ENCODE assay signal across 39 cellular contexts in the genomic region with DNA sequence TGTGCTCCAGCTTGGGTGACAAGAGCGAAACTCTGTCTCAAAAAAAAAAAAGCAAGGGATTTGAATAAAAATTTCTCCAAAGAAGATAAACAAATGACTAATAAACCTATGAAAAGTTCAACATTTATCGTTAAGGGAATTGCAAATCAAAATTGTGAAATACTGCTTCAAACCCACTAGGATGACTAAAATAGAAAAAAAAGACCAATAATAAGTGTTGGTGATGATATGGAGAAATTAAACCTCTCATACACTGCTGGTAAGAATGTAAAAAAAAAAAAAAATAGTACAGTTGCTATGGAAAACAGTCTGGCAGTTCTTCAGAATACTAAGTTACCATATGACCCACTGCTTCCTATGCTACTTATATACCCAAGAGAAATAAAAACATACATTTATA. TPM values are rescaled to one million over a fixed set of nuclear protein-coding genes. Genes with fewer than 3 reads are reported as not detected.
"Had no signal": no experiment of that assay in that cellular context is flagged by ENCODE, and none has a peak within 500 bp of the region (broad histone marks: within the 10 kb centered on the region; RNA-seq: fewer than 3 reads in every experiment).

No MANE protein-coding gene starts in this region.

- H3K4me1 Mint-ChIP-seq: activated B cell treated with CpG ODN at 0.5 μM for 24 hours; activated CD8-positive, alpha-beta memory T cell treated with anti-CD3 and anti-CD28 coated beads, Interleukin-2, amount 10 ng/mL, durations not matched to agents 7 days and 5 days; activated naive CD4-positive, alpha-beta T cell treated with anti-CD3 and anti-CD28 coated beads, Interleukin-2, amount 10 ng/mL, durations not matched to agents 7 days and 5 days; activated naive CD8-positive, alpha-beta T cell treated with anti-CD3 and anti-CD28 coated beads, Interleukin-2, amount 10 ng/mL, durations not matched to agents 7 days and 5 days; brain; central memory CD8-positive, alpha-beta T cell had no signal

- ATAC-seq: activated CD4-positive, CD25-positive, alpha-beta regulatory T cell treated with anti-CD3 and anti-CD28 coated beads, Interleukin-2, amount 50 U/mL, for 24 hours; activated CD8-positive, alpha-beta memory T cell treated with anti-CD3 and anti-CD28 coated beads, Interleukin-2, amount 10 ng/mL, durations not matched to agents 7 days and 5 days; activated CD8-positive, alpha-beta T cell treated with anti-CD3 and anti-CD28 coated beads, Interleukin-2, amount 10 ng/mL, durations not matched to agents 7 days and 5 days; activated naive CD4-positive, alpha-beta T cell treated with anti-CD3 and anti-CD28 coated beads, Interleukin-2, amount 50 U/mL, for 72 hours; activated T-cell treated with anti-CD3 and anti-CD28 coated beads, Interleukin-2, amount 50 U/mL, for 72 hours; heart left ventricle; T-cell had no signal

- H3K9me3 Mint-ChIP-seq: activated T-cell treated with anti-CD3 and anti-CD28 coated beads, Interleukin-2, amount 50 U/mL, for 72 hours; central memory CD8-positive, alpha-beta T cell had no signal

- H3K27ac Mint-ChIP-seq: activated B cell treated with CpG ODN at 0.5 μM for 24 hours; activated CD8-positive, alpha-beta memory T cell treated with anti-CD3 and anti-CD28 coated beads, Interleukin-2, amount 10 ng/mL, durations not matched to agents 7 days and 5 days; activated CD8-positive, alpha-beta T cell treated with anti-CD3 and anti-CD28 coated beads, Interleukin-2, amount 10 ng/mL, durations not matched to agents 7 days and 5 days; activated naive CD4-positive, alpha-beta T cell treated with anti-CD3 and anti-CD28 coated beads, Interleukin-2, amount 10 ng/mL, durations not matched to agents 7 days and 5 days; activated naive CD4-positive, alpha-beta T cell treated with anti-CD3 and anti-CD28 coated beads, Interleukin-2, amount 50 U/mL, for 72 hours; activated naive CD8-positive, alpha-beta T cell treated with anti-CD3 and anti-CD28 coated beads, Interleukin-2, amount 10 ng/mL, durations not matched to agents 7 days and 5 days; activated T-cell treated with anti-CD3 and anti-CD28 coated beads, Interleukin-2, amount 50 U/mL, for 24 hours; brain; T-helper 1 cell treated with Interleukin-12 subunit alpha and Interleukin-12 subunit beta and Interleukin-4 antibody, amounts not matched to agents 30 μg/mL and 1 μg/mL, for 36 hours; T-helper 2 cell treated with Interferon-gamma antibody and Interleukin-4, amounts not matched to agents 5 μg/mL and 100 μg/mL, for 36 hours had no signal

- H3K27me3 ChIP-seq: ascending aorta, breast epithelium, cardiac muscle cell, esophagus squamous epithelium, heart left ventricle had no signal

- H3K4me3 ChIP-seq: ascending aorta, breast epithelium, cardiac muscle cell, coronary artery, esophagus squamous epithelium, heart left ventricle had no signal

- DNase-seq: activated B cell treated with CpG ODN at 0.5 μM for 24 hours; activated CD4-positive, alpha-beta T cell treated with anti-CD3 and anti-CD28 coated beads for 48 hours; activated CD4-positive, alpha-beta T cell treated with anti-CD3 and anti-CD28 coated beads, Interleukin-2, amount 50 U/mL, for 1 hour; activated CD4-positive, alpha-beta T cell treated with anti-CD3 and anti-CD28 coated beads, Interleukin-2, amount 50 U/mL, for 48 hours; activated CD8-positive, alpha-beta memory T cell treated with anti-CD3 and anti-CD28 coated beads, Interleukin-2, amount 10 ng/mL, durations not matched to agents 7 days and 5 days; activated CD8-positive, alpha-beta memory T cell treated with anti-CD3 and anti-CD28 coated beads, Interleukin-2, amount 50 U/mL, for 4 hours; activated CD8-positive, alpha-beta T cell treated with anti-CD3 and anti-CD28 coated beads, Interleukin-2, amount 10 ng/mL, durations not matched to agents 7 days and 5 days; activated gamma-delta T cell; activated naive CD4-positive, alpha-beta T cell; activated naive CD4-positive, alpha-beta T cell treated with anti-CD3 and anti-CD28 coated beads, Interleukin-2, amount 10 ng/mL, durations not matched to agents 7 days and 5 days; activated naive CD8-positive, alpha-beta T cell treated with anti-CD3 and anti-CD28 coated beads, Interleukin-2, amount 10 ng/mL, durations not matched to agents 7 days and 5 days; activated T-cell treated with anti-CD3 and anti-CD28 coated beads, Interleukin-2, amount 50 U/mL, for 24 hours; activated T-cell treated with anti-CD3 and anti-CD28 coated beads, Interleukin-2, amount 50 U/mL, for 72 hours; effector CD8-positive, alpha-beta T cell; esophagus squamous epithelium; foreskin fibroblast; glutamatergic neuron; heart left ventricle; SW 1271; T-cell; T1000; WERI-Rb-1 had no signal

- H3K27ac ChIP-seq: ascending aorta, breast epithelium, cardiac muscle cell, coronary artery, epithelial cell of prostate, esophagus squamous epithelium, heart left ventricle, WERI-Rb-1 had no signal

- H3K4me1 ChIP-seq: ascending aorta, breast epithelium, esophagus squamous epithelium, heart left ventricle had no signal

- H3K27me3 Mint-ChIP-seq: activated B cell treated with CpG ODN at 0.5 μM for 24 hours; activated CD8-positive, alpha-beta memory T cell treated with anti-CD3 and anti-CD28 coated beads, Interleukin-2, amount 10 ng/mL, durations not matched to agents 7 days and 5 days; activated naive CD4-positive, alpha-beta T cell treated with anti-CD3 and anti-CD28 coated beads, Interleukin-2, amount 10 ng/mL, durations not matched to agents 7 days and 5 days; activated naive CD8-positive, alpha-beta T cell treated with anti-CD3 and anti-CD28 coated beads, Interleukin-2, amount 10 ng/mL, durations not matched to agents 7 days and 5 days; activated T-cell treated with anti-CD3 and anti-CD28 coated beads, Interleukin-2, amount 50 U/mL, for 24 hours; central memory CD8-positive, alpha-beta T cell; T-cell had no signal

- H3K4me3 Mint-ChIP-seq: activated B cell treated with CpG ODN at 0.5 μM for 24 hours; activated CD8-positive, alpha-beta memory T cell treated with anti-CD3 and anti-CD28 coated beads, Interleukin-2, amount 10 ng/mL, durations not matched to agents 7 days and 5 days; activated CD8-positive, alpha-beta T cell treated with anti-CD3 and anti-CD28 coated beads, Interleukin-2, amount 10 ng/mL, durations not matched to agents 7 days and 5 days; activated naive CD4-positive, alpha-beta T cell treated with anti-CD3 and anti-CD28 coated beads, Interleukin-2, amount 10 ng/mL, durations not matched to agents 7 days and 5 days; activated naive CD8-positive, alpha-beta T cell treated with anti-CD3 and anti-CD28 coated beads, Interleukin-2, amount 10 ng/mL, durations not matched to agents 7 days and 5 days; activated T-cell treated with anti-CD3 and anti-CD28 coated beads, Interleukin-2, amount 50 U/mL, for 24 hours; activated T-cell treated with anti-CD3 and anti-CD28 coated beads, Interleukin-2, amount 50 U/mL, for 72 hours; brain; central memory CD8-positive, alpha-beta T cell; T-cell; T-helper 1 cell treated with Interleukin-12 subunit alpha and Interleukin-12 subunit beta and Interleukin-4 antibody, amounts not matched to agents 30 μg/mL and 1 μg/mL, for 36 hours; T-helper 2 cell treated with Interferon-gamma antibody and Interleukin-4, amounts not matched to agents 5 μg/mL and 100 μg/mL, for 36 hours had no signal

RNA-seq across cellular contexts. Expression of gene TMPRSS12, which starts 39.5 kb away (rescaled TPM):
- total RNA-seq: activated B cell treated with CpG ODN at 0.5 μM for 24 hours; activated CD8-positive, alpha-beta memory T cell treated with anti-CD3 and anti-CD28 coated beads for 36 hours; activated CD8-positive, alpha-beta memory T cell treated with anti-CD3 and anti-CD28 coated beads, Interleukin-2, amount 10 ng/mL, durations not matched to agents 7 days and 5 days; activated CD8-positive, alpha-beta T cell treated with anti-CD3 and anti-CD28 coated beads, Interleukin-2, amount 10 ng/mL, durations not matched to agents 7 days and 5 days; activated naive CD4-positive, alpha-beta T cell treated with anti-CD3 and anti-CD28 coated beads, Interleukin-2, amount 50 U/mL, for 72 hours; activated naive CD8-positive, alpha-beta T cell treated with anti-CD3 and anti-CD28 coated beads, Interleukin-2, amount 10 ng/mL, durations not matched to agents 7 days and 5 days; activated T-cell treated with anti-CD3 and anti-CD28 coated beads, Interleukin-2, amount 50 U/mL, for 72 hours; ascending aorta; breast epithelium; cardiac muscle cell; cerebellum; dermis microvascular lymphatic vessel endothelial cell; endothelial cell of umbilical vein; esophagus squamous epithelium; fibroblast of lung; frontal cortex; heart left ventricle; T-cell had no signal
